20 cellular contexts compared by ENCODE assay signal in genomic region chr1:107844009-107844408, GRCh38.
DNase-seq lines count a peak whose midpoint lies in the region; ATAC-seq and TF ChIP-seq lines count a peak whose summit lies in the region.
"Had no signal": no experiment of that assay in that cellular context is flagged by ENCODE, and none has a peak within 500 bp of the region (broad histone marks: within the 10 kb centered on the region; RNA-seq: fewer than 3 reads in every experiment).

No MANE protein-coding gene starts in this region.

- H3K27me3 Mint-ChIP-seq in activated CD4-positive, alpha-beta T cell treated with anti-CD3 and anti-CD28 coated beads for 36 hours, result no peaks in the 10 kb centered on the region
- no peaks in the 10 kb centered on the region for H3K27me3 Mint-ChIP-seq in activated CD4-positive, alpha-beta T cell treated with anti-CD3 and anti-CD28 coated beads, Interleukin-2, amount 10 ng/mL, durations not matched to agents 24 days and 14 days
- no peaks in the 10 kb centered on the region for H3K27me3 Mint-ChIP-seq in activated T-helper 17 cell treated with anti-CD3 and anti-CD28 coated beads, Interleukin-2, amount 50 U/mL, for 72 hours
- H3K27me3 Mint-ChIP-seq in natural killer cell (ENCODE audit: low read depth in 2 of 2), result no peaks in the 10 kb centered on the region

- peak overlapping the region; percentile 88 for H3K27ac ChIP-seq in DND-41 (ENCODE audit: low read length)
- H3K27ac ChIP-seq: 22Rv1, ascending aorta, HL-60, parathyroid adenoma, thyroid gland had no signal

- H4K20me1 ChIP-seq in DND-41 (ENCODE audit: insufficient read depth, low read length), result no peaks in the 10 kb centered on the region

- H3K4me1 Mint-ChIP-seq in activated CD4-positive, alpha-beta T cell treated with anti-CD3 and anti-CD28 coated beads for 36 hours, result peaks cover 55% of the 10 kb centered on the region
- peaks cover 37% of the 10 kb centered on the region for H3K4me1 Mint-ChIP-seq in activated CD4-positive, alpha-beta T cell treated with anti-CD3 and anti-CD28 coated beads, Interleukin-2, amount 10 ng/mL, durations not matched to agents 24 days and 14 days
- H3K4me1 Mint-ChIP-seq in activated T-helper 17 cell treated with anti-CD3 and anti-CD28 coated beads, Interleukin-2, amount 50 U/mL, for 72 hours, result peaks cover 23% of the 10 kb centered on the region
- peaks cover 85 to 88% of the 10 kb centered on the region in 2 donors for H3K4me1 Mint-ChIP-seq in natural killer cell

- H3K9ac ChIP-seq in DND-41 (ENCODE audit: low read depth, low read length), result peak overlapping the region; percentile 37
- H3K9ac ChIP-seq: parathyroid adenoma had no signal

- peak overlapping the region; percentile 57 for H3K4me2 ChIP-seq in DND-41 (ENCODE audit: insufficient read depth, low read length)

- H3K4me3 ChIP-seq in DND-41 (ENCODE audit: low read depth in 1 of 2, low read length in 2 of 2), result peak overlapping the region in 1 of 2 experiments; percentile 8; a peak in 1 of 4 replicates
- H3K4me3 ChIP-seq: ascending aorta, K562, thyroid gland had no signal

- no peak for TF ChIP-seq CTCF in DND-41 (IDR thresholded peaks at IDR 0.05; ENCODE audit: borderline replicate concordance, extremely low read depth, low read length, poor library complexity, severe bottlenecking)
- no peak for TF ChIP-seq CTCF in natural killer cell (IDR thresholded peaks at IDR 0.05)

- no peak overlapping the region for H2AFZ ChIP-seq in DND-41 (ENCODE audit: low read depth, low read length)
- H2AFZ ChIP-seq: parathyroid adenoma had no signal

- no peaks in the 10 kb centered on the region for H3K36me3 ChIP-seq in DND-41 (ENCODE audit: insufficient read depth, low read length)
- H3K36me3 ChIP-seq: ascending aorta, thyroid gland had no signal

- H3K4me3 Mint-ChIP-seq in activated CD4-positive, alpha-beta T cell treated with anti-CD3 and anti-CD28 coated beads for 36 hours, result no peak overlapping the region
- no peak overlapping the region for H3K4me3 Mint-ChIP-seq in activated CD4-positive, alpha-beta T cell treated with anti-CD3 and anti-CD28 coated beads, Interleukin-2, amount 10 ng/mL, durations not matched to agents 24 days and 14 days
- H3K4me3 Mint-ChIP-seq in activated T-helper 17 cell treated with anti-CD3 and anti-CD28 coated beads, Interleukin-2, amount 50 U/mL, for 72 hours, result peak overlapping the region; percentile 39
- H3K4me3 Mint-ChIP-seq in natural killer cell, result peak overlapping the region; percentile 79

- DNase-seq in activated CD4-positive, alpha-beta T cell treated with anti-CD3 and anti-CD28 coated beads for 36 hours, result peak; percentile 6
- no peak for DNase-seq in activated CD4-positive, alpha-beta T cell treated with anti-CD3 and anti-CD28 coated beads, Interleukin-2, amount 10 ng/mL, durations not matched to agents 24 days and 14 days
- DNase-seq in DND-41 (no peak), natural killer cell (no peak), anterior cingulate cortex (lab: John Stamatoyannopoulos, UW) (no peak)
- DNase-seq: activated CD4-positive, alpha-beta T cell treated with anti-CD3 and anti-CD28 coated beads for 1 hour; C1 segment of cervical spinal cord; NCI-H2081; NCI-H510A treated with DMSO at 0.1 percent for 48 hours; SIG-M5; thyroid gland had no signal

- POLR2A ChIA-PET in activated CD4-positive, alpha-beta T cell treated with anti-CD3 and anti-CD28 coated beads for 36 hours (lab: Charles Lee), result no interaction called here

- no peaks in the 10 kb centered on the region for H3K36me3 Mint-ChIP-seq in activated CD4-positive, alpha-beta T cell treated with anti-CD3 and anti-CD28 coated beads for 36 hours (ENCODE audit: low read depth)
- peaks cover 3% of the 10 kb centered on the region for H3K36me3 Mint-ChIP-seq in activated CD4-positive, alpha-beta T cell treated with anti-CD3 and anti-CD28 coated beads, Interleukin-2, amount 10 ng/mL, durations not matched to agents 24 days and 14 days (ENCODE audit: low read depth)
- H3K36me3 Mint-ChIP-seq in activated T-helper 17 cell treated with anti-CD3 and anti-CD28 coated beads, Interleukin-2, amount 50 U/mL, for 72 hours (ENCODE audit: low read depth), result no peaks in the 10 kb centered on the region
- H3K36me3 Mint-ChIP-seq in natural killer cell, result peaks cover 39% of the 10 kb centered on the region

- CTCF ChIA-PET in activated CD4-positive, alpha-beta T cell treated with anti-CD3 and anti-CD28 coated beads for 36 hours (lab: Charles Lee), result interaction anchor here (0.7 to 2.2 kb wide), 3 partner anchors 8 to 281 kb away, joined by 3 to 9 read pairs (median 3); no protein-coding TSS in a partner anchor

- no peak for ATAC-seq in activated CD4-positive, alpha-beta T cell treated with anti-CD3 and anti-CD28 coated beads for 36 hours
- 0 out of 3 replicates have a peak, but pooled peaks have one; percentile 1 for ATAC-seq in DND-41 (ENCODE audit: insufficient read depth, low read depth)
- no peak for ATAC-seq in activated T-helper 17 cell treated with anti-CD3 and anti-CD28 coated beads, Interleukin-2, amount 50 U/mL, for 72 hours (replicated peaks)
- peak; percentile 25 to 43 (median 27) for ATAC-seq in natural killer cell
- no peak for ATAC-seq in GM19455 (IDR thresholded peaks at IDR 0.05; ENCODE audit: unreplicated experiment)
- ATAC-seq in GM21786 (IDR thresholded peaks at IDR 0.05; ENCODE audit: unreplicated experiment), result no peak
- ATAC-seq: K562, left cardiac atrium had no signal

- intact Hi-C loops in activated CD4-positive, alpha-beta T cell treated with anti-CD3 and anti-CD28 coated beads for 36 hours (cut with DNase I, micrococcal nuclease), result no loop called here
- intact Hi-C loops in activated CD4-positive, alpha-beta T cell treated with anti-CD3 and anti-CD28 coated beads, Interleukin-2, amount 10 ng/mL, durations not matched to agents 24 days and 14 days (cut with micrococcal nuclease), result no loop called here
- intact Hi-C loops in natural killer cell (cut with micrococcal nuclease), result loop anchor here (1.0 to 5.0 kb wide), 4 partner anchors 23 to 118 kb away; no protein-coding TSS in a partner anchor

- peaks cover 76% of the 10 kb centered on the region for H3K4me1 ChIP-seq in DND-41 (ENCODE audit: insufficient read depth, low read length)
- H3K4me1 ChIP-seq: ascending aorta, parathyroid adenoma had no signal

- H3K9me3 ChIP-seq in DND-41 (ENCODE audit: insufficient read depth, low read length, severe bottlenecking), result no peaks in the 10 kb centered on the region
- H3K9me3 ChIP-seq: ascending aorta, thyroid gland had no signal

- no peaks in the 10 kb centered on the region for H3K27me3 ChIP-seq in DND-41 (ENCODE audit: insufficient read depth, low read length, poor library complexity)
- H3K27me3 ChIP-seq: ascending aorta, thyroid gland had no signal

- peak overlapping the region; percentile 40 for H3K27ac Mint-ChIP-seq in activated CD4-positive, alpha-beta T cell treated with anti-CD3 and anti-CD28 coated beads for 36 hours
- no peak overlapping the region for H3K27ac Mint-ChIP-seq in activated CD4-positive, alpha-beta T cell treated with anti-CD3 and anti-CD28 coated beads, Interleukin-2, amount 10 ng/mL, durations not matched to agents 24 days and 14 days
- no peak overlapping the region for H3K27ac Mint-ChIP-seq in activated T-helper 17 cell treated with anti-CD3 and anti-CD28 coated beads, Interleukin-2, amount 50 U/mL, for 72 hours
- H3K27ac Mint-ChIP-seq in natural killer cell, result peak overlapping the region; percentile 87 to 89

- H3K79me2 ChIP-seq in DND-41 (ENCODE audit: insufficient read depth, low read length), result peaks cover 76% of the 10 kb centered on the region
- H3K79me2 ChIP-seq: parathyroid adenoma had no signal

- peaks cover 4% of the 10 kb centered on the region for H3K9me3 Mint-ChIP-seq in activated CD4-positive, alpha-beta T cell treated with anti-CD3 and anti-CD28 coated beads for 36 hours (ENCODE audit: low read depth)
- peaks cover 13% of the 10 kb centered on the region for H3K9me3 Mint-ChIP-seq in activated CD4-positive, alpha-beta T cell treated with anti-CD3 and anti-CD28 coated beads, Interleukin-2, amount 10 ng/mL, durations not matched to agents 24 days and 14 days
- H3K9me3 Mint-ChIP-seq in activated T-helper 17 cell treated with anti-CD3 and anti-CD28 coated beads, Interleukin-2, amount 50 U/mL, for 72 hours, result peaks cover 7% of the 10 kb centered on the region
- H3K9me3 Mint-ChIP-seq in natural killer cell, result peaks cover 18 to 19% of the 10 kb centered on the region in 2 donors

Comparison
In these comparisons a context has a peak if more than half of its experiments do, and no peak if none do; other contexts are left out.
1. H3K27ac Mint-ChIP-seq: peak in activated CD4-positive, alpha-beta T cell treated with anti-CD3 and anti-CD28 coated beads for 36 hours (single experiment) and natural killer cell (2 of 2); none in activated CD4-positive, alpha-beta T cell treated with anti-CD3 and anti-CD28 coated beads, Interleukin-2, amount 10 ng/mL, durations not matched to agents 24 days and 14 days (single experiment) and activated T-helper 17 cell treated with anti-CD3 and anti-CD28 coated beads, Interleukin-2, amount 50 U/mL, for 72 hours (single experiment).
2. ATAC-seq: peak in DND-41 (single experiment) and natural killer cell (3 of 3); none in activated CD4-positive, alpha-beta T cell treated with anti-CD3 and anti-CD28 coated beads for 36 hours (single experiment), activated T-helper 17 cell treated with anti-CD3 and anti-CD28 coated beads, Interleukin-2, amount 50 U/mL, for 72 hours (single experiment), GM19455 (single experiment) and GM21786 (single experiment).
3. H3K4me3 Mint-ChIP-seq: peak in activated T-helper 17 cell treated with anti-CD3 and anti-CD28 coated beads, Interleukin-2, amount 50 U/mL, for 72 hours (single experiment) and natural killer cell (single experiment); none in activated CD4-positive, alpha-beta T cell treated with anti-CD3 and anti-CD28 coated beads for 36 hours (single experiment) and activated CD4-positive, alpha-beta T cell treated with anti-CD3 and anti-CD28 coated beads, Interleukin-2, amount 10 ng/mL, durations not matched to agents 24 days and 14 days (single experiment).